ENCODE assay signal across 8 cellular contexts in the genomic region with DNA sequence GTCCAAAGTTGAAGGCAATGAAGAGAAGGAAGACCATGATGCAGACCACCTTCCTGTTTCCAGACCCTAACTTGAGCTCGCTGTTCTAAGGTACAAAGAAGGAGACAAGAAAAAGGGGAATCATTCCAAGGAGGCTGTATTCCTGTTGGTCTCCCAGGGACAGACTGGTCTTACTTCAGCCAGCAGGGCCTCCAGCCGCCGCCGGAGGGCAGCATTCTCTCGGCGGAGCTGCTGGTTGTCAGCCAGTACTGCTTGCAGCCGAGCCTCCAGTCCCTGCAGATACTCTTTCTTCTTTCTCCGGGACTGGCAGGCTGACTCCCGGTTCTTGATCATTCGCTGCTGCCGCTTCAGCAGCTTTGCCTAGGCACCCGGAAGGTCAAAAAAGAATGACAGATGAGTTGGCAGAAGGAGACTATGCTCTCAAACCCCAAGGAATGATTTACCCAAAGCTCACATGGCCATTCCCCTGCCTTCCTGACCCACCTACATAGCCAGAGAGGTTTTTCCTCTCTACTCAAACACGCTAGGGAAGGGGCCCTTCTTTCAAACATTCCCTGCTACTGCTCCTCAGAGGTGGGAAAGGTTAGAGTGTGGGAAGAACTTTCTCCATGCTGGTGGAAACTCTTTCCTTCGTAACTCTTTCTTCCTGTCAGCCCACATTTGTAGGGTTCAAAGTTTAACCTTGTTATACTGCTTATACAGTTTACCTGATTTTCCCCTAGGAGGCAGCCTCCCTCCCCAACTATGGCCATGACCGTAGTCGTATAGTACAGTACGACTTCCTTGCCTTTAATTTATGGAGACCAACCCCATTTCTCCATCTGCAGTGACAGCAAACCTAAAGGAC. TPM values are rescaled to one million over a fixed set of nuclear protein-coding genes. Genes with fewer than 3 reads are reported as not detected.
DNase-seq lines count a peak whose midpoint lies in the region; ATAC-seq lines count a peak whose summit lies in the region.

No MANE protein-coding gene starts in this region.

- no peak overlapping the region for H3K4me3 ChIP-seq in ectodermal cell (ENCODE audit: insufficient read depth, low read depth, low read length)

- H3K27ac Mint-ChIP-seq in memory B cell: peak overlapping the region; percentile 36

- no peak overlapping the region for H3K4me3 Mint-ChIP-seq in memory B cell

- H3K36me3 ChIP-seq in ectodermal cell (ENCODE audit: control insufficient read depth, insufficient read depth, low read length): peaks cover 37% of the 10 kb centered on the region

- DNase-seq in CD1c-positive myeloid dendritic cell (ENCODE audit: extremely low spot score): peak; percentile 81
- DNase-seq in NOMO-1 treated with DMSO at 0.1 percent for 48 hours (lab: John Stamatoyannopoulos, UW; ENCODE audit: unreplicated experiment): peak; percentile 54
- DNase-seq in activated CD8-positive, alpha-beta memory T cell treated with anti-CD3 and anti-CD28 coated beads for 4 hours (ENCODE audit: low read depth in 2 of 2): peak; percentile 20 to 36
- DNase-seq in memory B cell (ENCODE audit: low spot score in 2 of 2): peak; percentile 58 to 64
- DNase-seq in stimulated activated CD4-positive, alpha-beta T cell treated with anti-CD3 and anti-CD28 coated beads, TNF-alpha, amount 100 ng/mL, for 24 hours (ENCODE audit: low read depth in 3 of 3): peak; percentile 38 to 66 (median 43)

- no peaks in the 10 kb centered on the region for H3K4me1 ChIP-seq in ectodermal cell (ENCODE audit: control insufficient read depth, insufficient read depth, low read length)

- peak overlapping the region; percentile 47 for H3K27ac ChIP-seq in ectodermal cell (ENCODE audit: insufficient read depth, low read depth, low read length, poor library complexity, severe bottlenecking)

- ATAC-seq in HG03439 (IDR thresholded peaks at IDR 0.05; ENCODE audit: unreplicated experiment): peak; percentile 51
- peak; percentile 96 for ATAC-seq in memory B cell (ENCODE audit: low read depth)
- no peak for ATAC-seq in HG03378 (IDR thresholded peaks at IDR 0.05; ENCODE audit: unreplicated experiment)

- no peaks in the 10 kb centered on the region for H3K9me3 Mint-ChIP-seq in memory B cell

- H3K27me3 Mint-ChIP-seq in memory B cell: no peaks in the 10 kb centered on the region

- H3K27me3 ChIP-seq in ectodermal cell (ENCODE audit: control insufficient read depth, insufficient read depth, low read length, poor library complexity, severe bottlenecking): no peaks in the 10 kb centered on the region

- 30 to 34% methylated on average over 16 to 17 of the region's 17 CpGs for WGBS in ectodermal cell, 2 experiments

- peaks cover 40% of the 10 kb centered on the region for H3K36me3 Mint-ChIP-seq in memory B cell

- H3K4me1 Mint-ChIP-seq in memory B cell: peaks cover 15% of the 10 kb centered on the region

- no peaks in the 10 kb centered on the region for H3K9me3 ChIP-seq in ectodermal cell (ENCODE audit: control insufficient read depth, low read length)

RNA-seq across cellular contexts. Expression of gene ATF6B, which starts 9.0 kb away (rescaled TPM):
- polyA plus RNA-seq in ectodermal cell (2013, experiment 1 of 4): 54.0 TPM
- polyA plus RNA-seq in ectodermal cell (2013, experiment 2 of 4): 58.7 TPM
- polyA plus RNA-seq in ectodermal cell (2013, experiment 3 of 4): 48.1 TPM
- 52.9 TPM for polyA plus RNA-seq in ectodermal cell (2013, experiment 4 of 4)

RNA-seq across cellular contexts. Expression of gene TNXB, which starts 9.9 kb away (rescaled TPM):
- polyA plus RNA-seq in ectodermal cell (2013, experiment 1 of 4): 4.0 TPM
- polyA plus RNA-seq in ectodermal cell (2013, experiment 2 of 4): 4.2 TPM
- polyA plus RNA-seq in ectodermal cell (2013, experiment 3 of 4): 3.8 TPM
- polyA plus RNA-seq in ectodermal cell (2013, experiment 4 of 4): 5.0 TPM

RNA-seq across cellular contexts. Expression of gene FKBPL, which starts 11.1 kb away (rescaled TPM):
- 8.9 TPM for polyA plus RNA-seq in ectodermal cell (2013, experiment 1 of 4)
- 9.9 TPM for polyA plus RNA-seq in ectodermal cell (2013, experiment 2 of 4)
- polyA plus RNA-seq in ectodermal cell (2013, experiment 3 of 4): 9.2 TPM
- 9.8 TPM for polyA plus RNA-seq in ectodermal cell (2013, experiment 4 of 4)

RNA-seq across cellular contexts. Expression of gene PRRT1, which starts 32.7 kb away (rescaled TPM):
- 6.9 TPM for polyA plus RNA-seq in ectodermal cell (2013, experiment 1 of 4)
- 5.5 TPM for polyA plus RNA-seq in ectodermal cell (2013, experiment 2 of 4)
- polyA plus RNA-seq in ectodermal cell (2013, experiment 3 of 4): 7.1 TPM
- polyA plus RNA-seq in ectodermal cell (2013, experiment 4 of 4): 6.5 TPM

RNA-seq across cellular contexts. Expression of gene PPT2, which starts 34.9 kb away (rescaled TPM):
- 65.6 TPM for polyA plus RNA-seq in ectodermal cell (2013, experiment 1 of 4)
- polyA plus RNA-seq in ectodermal cell (2013, experiment 2 of 4): 61.5 TPM
- polyA plus RNA-seq in ectodermal cell (2013, experiment 3 of 4): 45.2 TPM
- 49.2 TPM for polyA plus RNA-seq in ectodermal cell (2013, experiment 4 of 4)

Comparison
In these comparisons a context has a peak if more than half of its experiments do, and no peak if none do; other contexts are left out.
1. DNase-seq: peak in every context shown above with its lines; median percentile 81 in CD1c-positive myeloid dendritic cell; 61 in memory B cell; 54 in NOMO-1 treated with DMSO at 0.1 percent for 48 hours; 43 in stimulated activated CD4-positive, alpha-beta T cell treated with anti-CD3 and anti-CD28 coated beads, TNF-alpha, amount 100 ng/mL, for 24 hours; 28 in activated CD8-positive, alpha-beta memory T cell treated with anti-CD3 and anti-CD28 coated beads for 4 hours.